In genomic region chr12:66668311-66668710, GRCh38 we compare ENCODE assay signal across 22 cellular contexts. TPM values are rescaled to one million over a fixed set of nuclear protein-coding genes. Genes with fewer than 3 reads are reported as not detected.
DNase-seq lines count a peak whose midpoint lies in the region; FAIRE-seq and TF ChIP-seq lines count a peak whose summit lies in the region.
"Had no signal": no experiment of that assay in that cellular context is flagged by ENCODE, and none has a peak within 500 bp of the region (broad histone marks: within the 10 kb centered on the region; RNA-seq: fewer than 3 reads in every experiment).

No MANE protein-coding gene starts in this region.

- POLR2A ChIA-PET in endothelial cell of umbilical vein (lab: Charles Lee), result no interaction called here

- H3K9me3 ChIP-seq in endothelial cell of umbilical vein (replicated peaks; ENCODE audit: control insufficient read depth, insufficient read depth, low read length) (no peaks in the 10 kb centered on the region), WERI-Rb-1 (ENCODE audit: severe bottlenecking) (no peaks in the 10 kb centered on the region)
- H3K9me3 ChIP-seq: neutrophil, spleen had no signal

- H3K27me3 ChIP-seq in endothelial cell of umbilical vein (ENCODE audit: control insufficient read depth in 2 of 2, insufficient read depth in 2 of 2, low read length in 2 of 2) (peaks cover 0 to 6% of the 10 kb centered on the region in 2 experiments), WERI-Rb-1 (ENCODE audit: insufficient read depth, low read depth, severe bottlenecking) (no peaks in the 10 kb centered on the region)
- H3K27me3 ChIP-seq: neutrophil, spleen had no signal

- intact Hi-C loops in endothelial cell of umbilical vein (cut with micrococcal nuclease), result loop anchor here (10.0 kb wide), 1 partner anchor 74 kb away; no protein-coding TSS in a partner anchor

- TF ChIP-seq CTCF in AG10803 (conservative IDR thresholded peaks at IDR 0.05; ENCODE audit: low read length) (no peak), endothelial cell of umbilical vein (IDR thresholded peaks at IDR 0.05; ENCODE audit: extremely low read depth in 1 of 2, insufficient read depth in 1 of 2, low read depth in 1 of 2, low read length in 2 of 2) (no peak), WERI-Rb-1 (IDR thresholded peaks at IDR 0.05; ENCODE audit: low read depth, low read length) (no peak)

- no peak overlapping the region for H2AFZ ChIP-seq in endothelial cell of umbilical vein (ENCODE audit: low read depth, low read length)

- DNase-seq in AG10803 (ENCODE audit: low read depth) (peak; percentile 5), NCI-H1092 (lab: John Stamatoyannopoulos, UW) (peak; percentile 10), NCI-H446 treated with DMSO at 0.1 percent for 48 hours (lab: John Stamatoyannopoulos, UW) (peak; percentile 54), endothelial cell of umbilical vein (ENCODE audit: low read depth, low spot score) (peak; percentile 17), cerebellar nuclear complex (lab: John Stamatoyannopoulos, UW) (no peak), Kasumi-1 (lab: John Stamatoyannopoulos, UW) (no peak), KG1 (lab: John Stamatoyannopoulos, UW) (no peak), WERI-Rb-1 (no peak)
- DNase-seq: activated CD8-positive, alpha-beta memory T cell treated with anti-CD3 and anti-CD28 coated beads, Interleukin-2, amount 50 U/mL, for 4 hours; CD4-positive, CD25-positive, alpha-beta regulatory T cell; cortex of kidney; endodermal cell; NCI-H510A treated with DMSO at 0.1 percent for 48 hours; RPMI8226; spleen; stimulated activated CD4-positive, alpha-beta T cell treated with anti-CD3 and anti-CD28 coated beads, Interleukin-4, amount 100 ng/mL, for 1 hour; stimulated activated naive CD4-positive, alpha-beta T cell treated with Interleukin-2 at 50 U/mL for 16 hours had no signal

- dilution Hi-C loops in endothelial cell of umbilical vein (cut with MboI; ENCODE audit: extremely low pct_ligation_motif_present, low sequenced_read_pairs), result no loop called here

- no peaks in the 10 kb centered on the region for H3K79me2 ChIP-seq in endothelial cell of umbilical vein (ENCODE audit: control insufficient read depth, insufficient read depth, low read length)

- H3K4me3 ChIP-seq in AG10803 (ENCODE audit: low read length) (no peak overlapping the region), endothelial cell of umbilical vein (replicated peaks in 1 of 3; ENCODE audit: insufficient read depth in 1 of 3, low read depth in 1 of 3, low read length in 3 of 3) (no peak overlapping the region), WERI-Rb-1 (ENCODE audit: low read depth, low read length) (no peak overlapping the region)
- H3K4me3 ChIP-seq: spleen had no signal

- TF ChIP-seq POLR2A in endothelial cell of umbilical vein (IDR thresholded peaks at IDR 0.05; ENCODE audit: low read depth, low read length), result no peak

- CTCF ChIA-PET in endothelial cell of umbilical vein (lab: Charles Lee), result no interaction called here

- no peak overlapping the region for H3K27ac ChIP-seq in endothelial cell of umbilical vein (ENCODE audit: insufficient read depth, low read depth, low read length)
- no peak overlapping the region for H3K27ac ChIP-seq in WERI-Rb-1
- H3K27ac ChIP-seq: neutrophil, spleen, VCaP had no signal

- no peak overlapping the region for H3K4me2 ChIP-seq in endothelial cell of umbilical vein (ENCODE audit: insufficient read depth, low read length)

- no peaks in the 10 kb centered on the region for H3K9me1 ChIP-seq in endothelial cell of umbilical vein (replicated peaks; ENCODE audit: control insufficient read depth, extremely low read depth, insufficient read depth, low read length)

- no peak overlapping the region for H3K9ac ChIP-seq in endothelial cell of umbilical vein (replicated peaks; ENCODE audit: extremely low read depth, insufficient read depth, low read length)

- FAIRE-seq in endothelial cell of umbilical vein (lab: Jason Lieb, UNC), result no peak
- FAIRE-seq: bronchial epithelial cell, GM19239 had no signal

- H3K36me3 ChIP-seq in endothelial cell of umbilical vein (ENCODE audit: control insufficient read depth in 2 of 2, extremely low read depth in 1 of 2, insufficient read depth in 2 of 2, low read length in 2 of 2) (no peaks in the 10 kb centered on the region), WERI-Rb-1 (no peaks in the 10 kb centered on the region)
- H3K36me3 ChIP-seq: neutrophil, spleen had no signal

- H4K20me1 ChIP-seq in endothelial cell of umbilical vein (replicated peaks; ENCODE audit: control insufficient read depth, extremely low read depth, insufficient read depth, low read length), result no peaks in the 10 kb centered on the region

- peaks cover under 1% of the 10 kb centered on the region for H3K4me1 ChIP-seq in endothelial cell of umbilical vein (ENCODE audit: control insufficient read depth, extremely low read depth, insufficient read depth, low read length)

- no TSS peak for BruUV-seq in endothelial cell of umbilical vein (replicated peaks; lab: Mats Ljungman, UMichigan)

TF ChIP-seq in endothelial cell of umbilical vein, 7 proteins besides CTCF, POLR2A, EP300 and RAD21:
- no peak for TF ChIP-seq GATA2 (IDR thresholded peaks at IDR 0.05; ENCODE audit: insufficient read depth, insufficient read length, low read depth, low read length)
- no peak for TF ChIP-seq JUN (IDR thresholded peaks at IDR 0.05; ENCODE audit: borderline replicate concordance, insufficient read depth, insufficient read length, low read depth)
- no peak for TF ChIP-seq FOS (IDR thresholded peaks at IDR 0.05; ENCODE audit: borderline replicate concordance, insufficient read depth, low read length)
- no peak for TF ChIP-seq EZH2 (IDR thresholded peaks at IDR 0.05; ENCODE audit: borderline replicate concordance, low read depth, low read length, severe bottlenecking)
- TF ChIP-seq, protein P1, sequence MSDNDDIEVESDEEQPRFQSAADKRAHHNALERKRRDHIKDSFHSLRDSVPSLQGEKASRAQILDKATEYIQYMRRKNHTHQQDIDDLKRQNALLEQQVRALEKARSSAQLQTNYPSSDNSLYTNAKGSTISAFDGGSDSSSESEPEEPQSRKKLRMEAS (IDR thresholded peaks at IDR 0.05; ENCODE audit: insufficient read depth, insufficient read length), result no peak
- no peak for TF ChIP-seq POLR2AphosphoS5 (IDR thresholded peaks at IDR 0.05; ENCODE audit: insufficient read depth, low read depth, low read length)
- TF ChIP-seq MYC (IDR thresholded peaks at IDR 0.05; ENCODE audit: low read depth, low read length), result no peak

RNA-seq across cellular contexts. Expression of gene GRIP1, which starts 10.6 kb away (rescaled TPM):
- total RNA-seq in endothelial cell of umbilical vein, result 0.69 and 1.2 TPM in 2 replicates
- polyA plus RNA-seq in endothelial cell of umbilical vein, result 0.04 and 0.11 TPM in 2 replicates
- 0.03 and 0.08 TPM in 2 replicates for polyA plus RNA-seq in endothelial cell of umbilical vein (2011; cell fraction: cytosol; rRNA removed)
- polyA plus RNA-seq in endothelial cell of umbilical vein (2011; cell fraction: nucleus; rRNA removed), result 0.16 and 0.32 TPM in 2 replicates
- polyA plus RNA-seq in endothelial cell of umbilical vein (2012), result 0.04 and 0.29 TPM in 2 replicates
- polyA minus RNA-seq in endothelial cell of umbilical vein, result 0.08 TPM in 1 of 2 replicates, not detected in the other
- polyA minus RNA-seq in endothelial cell of umbilical vein (2011; cell fraction: cytosol; rRNA and poly(A)+ RNA removed), result not detected
- polyA minus RNA-seq in endothelial cell of umbilical vein (2011; cell fraction: nucleus; rRNA and poly(A)+ RNA removed), result 1.1 TPM in 1 of 2 replicates, not detected in the other
- total RNA-seq: T-helper 2 cell treated with Interferon-gamma antibody and Interleukin-4, amounts not matched to agents 100 ng/mL and 5 ng/mL, for 36 hours had no signal

Comparison
In these comparisons a context has a peak if more than half of its experiments do, and no peak if none do; other contexts are left out.
1. DNase-seq: peak in AG10803 (single experiment), NCI-H1092 (single experiment), NCI-H446 treated with DMSO at 0.1 percent for 48 hours (single experiment) and endothelial cell of umbilical vein (single experiment); none in cerebellar nuclear complex (0 of 2), Kasumi-1 (0 of 2), KG1 (single experiment) and WERI-Rb-1 (single experiment).